24 cellular contexts compared by ENCODE assay signal in the genomic region with DNA sequence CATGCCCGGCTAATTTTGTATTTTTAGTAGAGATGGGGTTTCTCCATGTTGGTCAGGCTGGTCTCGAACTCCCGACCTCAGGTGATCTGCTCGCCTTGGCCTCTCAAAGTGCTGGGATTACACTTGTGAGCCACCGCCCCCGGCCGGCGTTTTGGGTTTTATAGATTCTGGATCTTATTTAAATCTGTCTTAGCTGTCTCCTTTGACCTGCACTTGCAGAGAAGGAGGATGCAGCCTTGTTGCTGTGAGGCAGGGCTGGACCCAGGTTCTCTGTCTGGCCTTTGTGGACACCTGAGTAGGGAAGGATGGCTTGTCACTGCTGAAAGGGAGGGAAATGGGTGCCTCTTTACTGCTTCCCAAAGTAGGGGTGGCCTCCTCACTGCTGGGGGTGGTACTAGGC.
DNase-seq lines count a peak whose midpoint lies in the region; ATAC-seq and TF ChIP-seq lines count a peak whose summit lies in the region.
"Had no signal": no experiment of that assay in that cellular context is flagged by ENCODE, and none has a peak within 500 bp of the region (broad histone marks: within the 10 kb centered on the region; RNA-seq: fewer than 3 reads in every experiment).

No MANE protein-coding gene starts in this region.

- H3K27me3 Mint-ChIP-seq in H9 (ENCODE audit: low read depth) (peaks cover 2% of the 10 kb centered on the region; the same call in 1 of the 2 replicates), endodermal cell (ENCODE audit: insufficient read depth) (peaks cover 31% of the 10 kb centered on the region)

- no peak overlapping the region for H4K91ac ChIP-seq in H9 (ENCODE audit: insufficient read length, low read depth, low read length)

- H3K23ac ChIP-seq in H9 (ENCODE audit: insufficient read length, low read depth, low read length) = no peak overlapping the region

- H3K23me2 ChIP-seq in H9 (ENCODE audit: insufficient read length, low read depth, low read length, poor library complexity, severe bottlenecking) = no peaks in the 10 kb centered on the region

- DNase-seq in H9 (peak; percentile 10), endodermal cell (peak; percentile 20), posterior vena cava (ENCODE audit: low spot score) (peak; percentile 77), tibial artery (peak; percentile 7 to 19), SKM-1 (lab: John Stamatoyannopoulos, UW; ENCODE audit: unreplicated experiment) (no peak), mucosa of descending colon (no peak)
- DNase-seq: AML-193; C1 segment of cervical spinal cord; CD8-positive, alpha-beta T cell; DMS 273 treated with DMSO at 0.1 percent for 48 hours; DMS79; GF-D8; NCI-H1092; NCI-H1417 treated with DMSO at 0.1 percent for 48 hours; NCI-H187; NCI-H2171 treated with DMSO at 0.1 percent for 48 hours; NCI-H345; NCI-H510A treated with DMSO at 0.1 percent for 48 hours; NCI-H774; PC-3; SJCRH30 had no signal

- H3K9me3 ChIP-seq in H9 (ENCODE audit: control insufficient read depth, low read depth, low read length) (no peaks in the 10 kb centered on the region), endodermal cell (ENCODE audit: control insufficient read depth, low read length) (peaks cover 17% of the 10 kb centered on the region), tibial artery (no peaks in the 10 kb centered on the region), mucosa of descending colon (no peaks in the 10 kb centered on the region)
- H3K9me3 ChIP-seq: A549, SJCRH30 had no signal

- H3K27me3 ChIP-seq in H9 (ENCODE audit: insufficient read depth, low read length) = no peaks in the 10 kb centered on the region
- H3K27me3 ChIP-seq in endodermal cell (ENCODE audit: control insufficient read depth, insufficient read depth, low read length, poor library complexity, severe bottlenecking) = no peaks in the 10 kb centered on the region
- no peaks in the 10 kb centered on the region for H3K27me3 ChIP-seq in tibial artery
- H3K27me3 ChIP-seq: SJCRH30 had no signal

- no CpG with 5 or more reads among the region's 8 CpGs for WGBS in H9 (ENCODE audit: extremely low coverage, insufficient read length, low lambda C conversion rate)
- WGBS in endodermal cell (ENCODE audit: insufficient coverage in 1 of 2, insufficient read length in 1 of 2), 2 experiments = 70 to 97% methylated on average over 4 to 6 of the region's 8 CpGs

- no peak overlapping the region for H2BK20ac ChIP-seq in H9 (ENCODE audit: low read depth, low read length, poor library complexity, severe bottlenecking)

- H3K27ac ChIP-seq in H9 (ENCODE audit: insufficient read length, low read depth, low read length) (no peak overlapping the region), endodermal cell (ENCODE audit: low read depth, low read length) (no peak overlapping the region), tibial artery (no peak overlapping the region)
- H3K27ac ChIP-seq: A549, SJCRH30 had no signal

- no peak overlapping the region for H4K5ac ChIP-seq in H9 (ENCODE audit: insufficient read length, low read depth, low read length)

- no peaks in the 10 kb centered on the region for H3K79me1 ChIP-seq in H9 (ENCODE audit: insufficient read depth, low read depth, low read length, poor library complexity, severe bottlenecking)

- TF ChIP-seq CTCF in H9 (conservative IDR thresholded peaks at IDR 0.05) = no peak
- no peak for TF ChIP-seq CTCF in endodermal cell (conservative IDR thresholded peaks at IDR 0.05)
- no peak for TF ChIP-seq CTCF in tibial artery (IDR thresholded peaks at IDR 0.05)
- TF ChIP-seq CTCF in mucosa of descending colon (IDR thresholded peaks at IDR 0.05) = no peak

- H4K20me1 ChIP-seq in H9 (ENCODE audit: control insufficient read depth, insufficient read depth, insufficient read length) = no peaks in the 10 kb centered on the region

- H3K4me3 ChIP-seq in endodermal cell (ENCODE audit: low read length) = no peak overlapping the region
- H3K4me3 ChIP-seq in tibial artery = no peak overlapping the region
- H3K4me3 ChIP-seq in mucosa of descending colon = no peak overlapping the region
- H3K4me3 ChIP-seq: A549, SJCRH30 had no signal

- no peak overlapping the region for H3K4ac ChIP-seq in H9 (ENCODE audit: low read depth, low read length)

- ATAC-seq in GM18519 (IDR thresholded peaks at IDR 0.05; ENCODE audit: low FRiP score, unreplicated experiment) (no peak), mucosa of descending colon (no peak)
- ATAC-seq: A549; CD8-positive, alpha-beta T cell; PC-3; SK-N-SH treated with all-trans-retinoic acid at 6 μM for 48 hours had no signal

- H3K36me3 ChIP-seq in endodermal cell (ENCODE audit: control insufficient read depth, insufficient read depth, low read length) (no peaks in the 10 kb centered on the region), tibial artery (no peaks in the 10 kb centered on the region), mucosa of descending colon (ENCODE audit: low read depth) (no peaks in the 10 kb centered on the region)
- H3K36me3 ChIP-seq: SJCRH30 had no signal

- H3K4me2 ChIP-seq in H9 (ENCODE audit: insufficient read depth, insufficient read length, low read length) = no peak overlapping the region
- H3K4me2 ChIP-seq: A549 had no signal

- no peak overlapping the region for H3K9ac ChIP-seq in H9 (ENCODE audit: extremely low read depth, insufficient read length, low read length)
- H3K9ac ChIP-seq in endodermal cell (ENCODE audit: extremely low read depth, low read length, poor library complexity, severe bottlenecking) = no peak overlapping the region

- no peak overlapping the region for H2BK15ac ChIP-seq in H9 (ENCODE audit: low read depth, low read length)

- H3K4me1 ChIP-seq in H9 (ENCODE audit: insufficient read depth, low read length) (peaks cover under 1% of the 10 kb centered on the region; the same call in 1 of the 2 replicates), endodermal cell (ENCODE audit: control insufficient read depth, insufficient read depth, low read length) (peaks cover 7% of the 10 kb centered on the region), tibial artery (no peaks in the 10 kb centered on the region), mucosa of descending colon (ENCODE audit: low read depth) (no peaks in the 10 kb centered on the region)
- H3K4me1 ChIP-seq: A549 had no signal

- H3K18ac ChIP-seq in H9 (ENCODE audit: insufficient read length, low read depth, low read length) = no peak overlapping the region

- H3K27ac Mint-ChIP-seq in H9 (peak overlapping the region in 1 of 3 experiments; percentile 70; a peak in 1 of 7 replicates), endodermal cell (no peak overlapping the region)
- H3K27ac Mint-ChIP-seq: CD8-positive, alpha-beta T cell had no signal

- H3K4me1 Mint-ChIP-seq in H9 (peaks cover 11 to 23% of the 10 kb centered on the region in 2 experiments), endodermal cell (peaks cover 19% of the 10 kb centered on the region)

- H3K79me2 ChIP-seq in H9 (ENCODE audit: insufficient read depth, low read length) = no peaks in the 10 kb centered on the region

- no peak overlapping the region for H2AFZ ChIP-seq in H9 (ENCODE audit: low read length)

- no peak overlapping the region for H2BK12ac ChIP-seq in H9 (ENCODE audit: insufficient read length, low read depth, low read length)

- peaks cover 0 to 13% (median 0%) of the 10 kb centered on the region in 3 experiments; a peak in 2 of 7 replicates for H3K36me3 Mint-ChIP-seq in H9 (ENCODE audit: insufficient read depth in 1 of 3, low read depth in 3 of 3)
- peaks cover 3% of the 10 kb centered on the region for H3K36me3 Mint-ChIP-seq in endodermal cell (ENCODE audit: low read depth)
- H3K36me3 Mint-ChIP-seq: CD8-positive, alpha-beta T cell had no signal

- H3T11ph ChIP-seq in H9 (ENCODE audit: low read length) = no peak overlapping the region

- H3K9me3 Mint-ChIP-seq in H9 (peaks cover 0 to 8% of the 10 kb centered on the region in 2 experiments; a peak in 3 of 5 replicates), endodermal cell (peaks cover 9% of the 10 kb centered on the region)
- H3K9me3 Mint-ChIP-seq: CD8-positive, alpha-beta T cell had no signal

- H2BK120ac ChIP-seq in H9 (ENCODE audit: low read depth, low read length, poor library complexity, severe bottlenecking) = no peak overlapping the region

- H2BK5ac ChIP-seq in H9 (ENCODE audit: insufficient read length, low read length) = no peak overlapping the region

- no peak overlapping the region for H3K14ac ChIP-seq in H9 (ENCODE audit: insufficient read depth, low read length)

- intact Hi-C loops in posterior vena cava (cut with DNase I) = no loop called here
- intact Hi-C loops in tibial artery (cut with DNase I; ENCODE audit: low total_unique reads) = no loop called here
- intact Hi-C loops in mucosa of descending colon (cut with DNase I, micrococcal nuclease) = no loop called here

- H3K56ac ChIP-seq in H9 (ENCODE audit: insufficient read length, low read depth, low read length) = no peak overlapping the region

- H3K4me3 Mint-ChIP-seq in H9 (no peak overlapping the region), endodermal cell (no peak overlapping the region)
- H3K4me3 Mint-ChIP-seq: CD8-positive, alpha-beta T cell had no signal

- no peak overlapping the region for H4K8ac ChIP-seq in H9 (replicated peaks; ENCODE audit: insufficient read length, low read depth, low read length)

- H2AK5ac ChIP-seq in H9 (ENCODE audit: insufficient read length, low read length) = no peak overlapping the region

Comparison
In these comparisons a context has a peak if more than half of its experiments do, and no peak if none do; other contexts are left out.
1. DNase-seq: peak in H9 (single experiment), endodermal cell (single experiment), posterior vena cava (single experiment) and tibial artery (2 of 2); none in SKM-1 (single experiment) and mucosa of descending colon (0 of 3).